Comparison of ENCODE assay signal across 33 cellular contexts in genomic region chr4:7752649-7753048, GRCh38.
DNase-seq lines count a peak whose midpoint lies in the region; ATAC-seq, FAIRE-seq and TF ChIP-seq lines count a peak whose summit lies in the region.
"Had no signal": no experiment of that assay in that cellular context is flagged by ENCODE, and none has a peak within 500 bp of the region (broad histone marks: within the 10 kb centered on the region; RNA-seq: fewer than 3 reads in every experiment).

No MANE protein-coding gene starts in this region.

- H3K27ac ChIP-seq in right atrium auricular region, result no peak overlapping the region
- H3K27ac ChIP-seq in MM.1S (ENCODE audit: low read length), result peak overlapping the region; percentile 86
- H3K27ac ChIP-seq in kidney (ENCODE audit: low read depth in 2 of 2, low read length in 2 of 2), result no peak overlapping the region
- H3K27ac ChIP-seq: dorsolateral prefrontal cortex, HL-60, left ventricle myocardium inferior, parathyroid adenoma, spleen, uterus had no signal

- intact Hi-C loops in Right ventricle myocardium superior (cut with DNase I) (no loop called here), kidney (cut with DNase I) (no loop called here)

- no peaks in the 10 kb centered on the region for H3K36me3 ChIP-seq in right atrium auricular region
- H3K36me3 ChIP-seq in MM.1S (replicated peaks; ENCODE audit: insufficient read depth, low read length), result no peaks in the 10 kb centered on the region
- H3K36me3 ChIP-seq in bronchial epithelial cell (ENCODE audit: control insufficient read depth, insufficient read depth, low read length), result no peaks in the 10 kb centered on the region
- no peaks in the 10 kb centered on the region for H3K36me3 ChIP-seq in kidney (ENCODE audit: control insufficient read depth in 1 of 2, insufficient read depth in 2 of 2, low read length in 2 of 2)
- H3K36me3 ChIP-seq: adrenal gland, left ventricle myocardium inferior, uterus had no signal

- H3K9ac ChIP-seq in MM.1S (ENCODE audit: low read length), result no peak overlapping the region
- no peak overlapping the region for H3K9ac ChIP-seq in kidney (ENCODE audit: low read length in 2 of 2)
- H3K9ac ChIP-seq: parathyroid adenoma had no signal

- H3F3A ChIP-seq in MM.1S (ENCODE audit: insufficient read depth, low read length), result peaks cover 25% of the 10 kb centered on the region

- H3K79me2 ChIP-seq in MM.1S (ENCODE audit: low read length), result peaks cover 33% of the 10 kb centered on the region
- H3K79me2 ChIP-seq: parathyroid adenoma had no signal

- FAIRE-seq in bronchial epithelial cell (lab: Jason Lieb, UNC), result no peak
- FAIRE-seq in kidney (lab: Jason Lieb, UNC), result no peak
- FAIRE-seq: endometrium had no signal

- H3K9me3 ChIP-seq in right atrium auricular region (no peaks in the 10 kb centered on the region), MM.1S (replicated peaks; ENCODE audit: insufficient read depth, low read length) (no peaks in the 10 kb centered on the region), kidney (ENCODE audit: control insufficient read depth in 1 of 2, low read length in 2 of 2) (no peaks in the 10 kb centered on the region)
- H3K9me3 ChIP-seq: adrenal gland, left ventricle myocardium inferior, spleen, uterus had no signal

- H4K20me1 ChIP-seq in MM.1S (ENCODE audit: insufficient read depth, low read length), result no peaks in the 10 kb centered on the region

- no peak overlapping the region for H3K4me3 ChIP-seq in right atrium auricular region
- H3K4me3 ChIP-seq in MM.1S (ENCODE audit: low read length), result no peak overlapping the region
- H3K4me3 ChIP-seq in bronchial epithelial cell (ENCODE audit: low read depth, low read length), result no peak overlapping the region
- H3K4me3 ChIP-seq in kidney (ENCODE audit: low read length in 2 of 2), result no peak overlapping the region
- H3K4me3 ChIP-seq: adrenal gland, dorsolateral prefrontal cortex, left ventricle myocardium inferior, spleen, uterus had no signal

- ATAC-seq in Right ventricle myocardium superior (ENCODE audit: poor library complexity) (no peak), HG02970 (IDR thresholded peaks at IDR 0.05; ENCODE audit: low FRiP score, unreplicated experiment) (no peak)
- ATAC-seq: activated CD8-positive, alpha-beta T cell treated with anti-CD3 and anti-CD28 coated beads, Interleukin-2, amount 10 ng/mL, durations not matched to agents 7 days and 5 days; activated T-helper 17 cell treated with anti-CD3 and anti-CD28 coated beads, Interleukin-2, amount 50 U/mL, for 72 hours; CD8-positive, alpha-beta T cell; stimulated activated naive CD8-positive, alpha-beta T cell treated with anti-CD3 and anti-CD28 coated beads, Interleukin-15, amount 100 ng/mL, for 72 hours had no signal

- H2AFZ ChIP-seq in MM.1S (ENCODE audit: low read length), result no peak overlapping the region
- H2AFZ ChIP-seq: parathyroid adenoma had no signal

- H3K4me1 ChIP-seq in right atrium auricular region (peaks cover 0 to 7% of the 10 kb centered on the region in 2 donors), MM.1S (ENCODE audit: low read length) (peaks cover 34% of the 10 kb centered on the region), kidney (ENCODE audit: control insufficient read depth in 1 of 2, insufficient read depth in 1 of 2, low read depth in 1 of 2, low read length in 2 of 2) (peaks cover 0 to 4% of the 10 kb centered on the region in 2 donors)
- H3K4me1 ChIP-seq: parathyroid adenoma, uterus had no signal

- DNase-seq in Right ventricle myocardium superior, result peak; percentile 26
- no peak for DNase-seq in right atrium auricular region (ENCODE audit: low spot score)
- no peak for DNase-seq in MM.1S
- peak; percentile 8 for DNase-seq in bronchial epithelial cell (ENCODE audit: low read depth)
- peak; percentile 37 for DNase-seq in kidney
- DNase-seq in UCSD-AML1 (lab: John Stamatoyannopoulos, UW; ENCODE audit: unreplicated experiment), result no peak
- DNase-seq in hepatic stellate cell (ENCODE audit: low spot score), result no peak
- DNase-seq: 8988T; activated CD4-positive, alpha-beta T cell treated with anti-CD3 and anti-CD28 coated beads for 4 hours; activated CD8-positive, alpha-beta T cell treated with anti-CD3 and anti-CD28 coated beads, Interleukin-2, amount 10 ng/mL, durations not matched to agents 7 days and 5 days; activated naive CD4-positive, alpha-beta T cell treated with anti-CD3 and anti-CD28 coated beads, Interleukin-2, amount 10 ng/mL, durations not matched to agents 7 days and 5 days; AML-193; CD8-positive, alpha-beta T cell; cerebellar nuclear complex; DMS153; dorsolateral prefrontal cortex; H7; immature natural killer cell; left ventricle myocardium inferior; NCI-H1048; NCI-H1694 treated with DMSO at 0.1 percent for 48 hours; SHP77 treated with DMSO at 0.1 percent for 48 hours; spleen; stimulated activated CD4-positive, alpha-beta T cell treated with anti-CD3 and anti-CD28 coated beads, Interleukin-2, amount 100 ng/mL, for 24 hours; stimulated activated CD8-positive, alpha-beta memory T cell treated with anti-CD3 and anti-CD28 coated beads, Interleukin-4, amount 100 ng/mL, for 48 hours; stimulated activated naive CD8-positive, alpha-beta T cell treated with anti-CD3 and anti-CD28 coated beads, Interleukin-15, amount 100 ng/mL, for 72 hours; uterus had no signal

- no peaks in the 10 kb centered on the region for H3K9me2 ChIP-seq in MM.1S (replicated peaks; ENCODE audit: insufficient read depth, low read length)

- H3K27me3 ChIP-seq in right atrium auricular region (no peaks in the 10 kb centered on the region), MM.1S (replicated peaks; ENCODE audit: insufficient read depth, low read length) (peaks cover 33% of the 10 kb centered on the region; the same call in 1 of the 2 replicates), bronchial epithelial cell (ENCODE audit: control insufficient read depth, insufficient read depth, low read length) (peaks cover 2% of the 10 kb centered on the region)
- H3K27me3 ChIP-seq: adrenal gland, dorsolateral prefrontal cortex, spleen, uterus had no signal

- H3K4me2 ChIP-seq in MM.1S (ENCODE audit: low read depth, low read length), result no peak overlapping the region

- TF ChIP-seq CTCF in right atrium auricular region (IDR thresholded peaks at IDR 0.05), result no peak
- TF ChIP-seq CTCF in MM.1S (IDR thresholded peaks at IDR 0.05; ENCODE audit: low read length), result no peak
- TF ChIP-seq CTCF in bronchial epithelial cell (IDR thresholded peaks at IDR 0.05; ENCODE audit: insufficient read depth, low read length, severe bottlenecking), result no peak
- no peak for TF ChIP-seq CTCF in kidney (IDR thresholded peaks at IDR 0.05; ENCODE audit: borderline replicate concordance, extremely low read depth, insufficient read depth)

Comparison
In these comparisons a context has a peak if more than half of its experiments do, and no peak if none do; other contexts are left out.
1. DNase-seq: peak in Right ventricle myocardium superior (single experiment), bronchial epithelial cell (single experiment) and kidney (single experiment); none in right atrium auricular region (single experiment), MM.1S (single experiment), UCSD-AML1 (single experiment) and hepatic stellate cell (single experiment).